ENCODE assay signal across 26 cellular contexts in genomic region chr15:91223902-91224301, GRCh38.
DNase-seq lines count a peak whose midpoint lies in the region; FAIRE-seq and TF ChIP-seq lines count a peak whose summit lies in the region.
"Had no signal": no experiment of that assay in that cellular context is flagged by ENCODE, and none has a peak within 500 bp of the region (broad histone marks: within the 10 kb centered on the region; RNA-seq: fewer than 3 reads in every experiment).

No MANE protein-coding gene starts in this region.

- no peak for TF ChIP-seq CTCF in H1 (IDR thresholded peaks at IDR 0.05; ENCODE audit: control extremely low read depth in 1 of 3, insufficient read depth in 1 of 3, low read depth in 1 of 3, low read length in 3 of 3)
- TF ChIP-seq CTCF in glutamatergic neuron (IDR thresholded peaks at IDR 0.05; ENCODE audit: partially characterized antibody, unreplicated experiment): no peak

- no peak overlapping the region for H2BK120ac ChIP-seq in H1 (replicated peaks; ENCODE audit: low read depth, low read length)

- no peak overlapping the region for H2BK20ac ChIP-seq in H1 (ENCODE audit: low read length)

- DNase-seq in Daoy (ENCODE audit: low read depth) (peak; percentile 15), NCI-H187 treated with DMSO at 0.1 percent for 48 hours (lab: John Stamatoyannopoulos, UW) (peak; percentile 63), NCI-H69 (lab: John Stamatoyannopoulos, UW) (peak; percentile 85), H1 (ENCODE audit: low read depth in 1 of 2, low spot score in 2 of 2) (no peak), KG1 (lab: John Stamatoyannopoulos, UW) (no peak), glutamatergic neuron (no peak), MV-4-11 (lab: John Stamatoyannopoulos, UW) (no peak)
- DNase-seq: activated naive CD4-positive, alpha-beta T cell treated with Interleukin-2 at 50 U/mL for 16 hours; Caco-2; left ventricle myocardium inferior; naive B cell; NCI-H2171 treated with DMSO at 0.1 percent for 48 hours; OCI-M1; Right ventricle myocardium superior; sigmoid colon; stimulated activated CD4-positive, alpha-beta T cell treated with anti-CD3 and anti-CD28 coated beads, Interleukin-4, amount 100 ng/mL, for 24 hours; T-helper 9 cell; upper lobe of right lung had no signal

- H4K20me1 ChIP-seq in H1 (replicated peaks in 1 of 2; ENCODE audit: control insufficient read depth in 1 of 2, insufficient read depth in 2 of 2, low read length in 2 of 2): no peaks in the 10 kb centered on the region
- H4K20me1 ChIP-seq: BLaER1 treated with 17β-estradiol and CSF1 and Interleukin-3, amounts not matched to agents 10 nM and 100 nM had no signal

- no peak overlapping the region for H3K56ac ChIP-seq in H1 (replicated peaks; ENCODE audit: insufficient read length, low read depth, low read length)

- H3K36me3 ChIP-seq in H1 (ENCODE audit: control insufficient read depth in 2 of 4, insufficient read depth in 4 of 4, low read length in 3 of 4): no peaks in the 10 kb centered on the region; a peak in 1 of 8 replicates
- H3K36me3 ChIP-seq: BLaER1 treated with 17β-estradiol and CSF1 and Interleukin-3, amounts not matched to agents 10 nM and 100 nM; left ventricle myocardium inferior; sigmoid colon; upper lobe of right lung had no signal

- no peak overlapping the region for H3K27ac Mint-ChIP-seq in glutamatergic neuron (ENCODE audit: unreplicated experiment)
- H3K27ac Mint-ChIP-seq: brain; mesothelial cell of epicardium; naive B cell; progenitor cell of endocrine pancreas; stimulated activated effector memory CD8-positive, alpha-beta T cell treated with anti-CD3 and anti-CD28 coated beads, Interleukin-12 subunit alpha, Interleukin-12 subunit beta, amount 100 ng/mL, for 72 hours had no signal

- no peak for TF ChIP-seq EP300 in H1 (IDR thresholded peaks at IDR 0.05; ENCODE audit: borderline replicate concordance in 1 of 2, low read depth in 2 of 2, low read length in 2 of 2)

- peak overlapping the region; percentile 54; the same call in 1 of the 2 replicates for H2BK15ac ChIP-seq in H1 (ENCODE audit: low read length)

- FAIRE-seq in H1 (lab: Jason Lieb, UNC): no peak
- FAIRE-seq: endothelial cell of umbilical vein, HepG2 had no signal

- H3K23me2 ChIP-seq in H1 (ENCODE audit: low read depth, low read length): no peaks in the 10 kb centered on the region

- no peak overlapping the region for H3K23ac ChIP-seq in H1 (ENCODE audit: insufficient read length)

- no peak overlapping the region for H3K4me3 Mint-ChIP-seq in glutamatergic neuron (ENCODE audit: unreplicated experiment)
- H3K4me3 Mint-ChIP-seq: brain; mesothelial cell of epicardium; naive B cell; stimulated activated effector memory CD8-positive, alpha-beta T cell treated with anti-CD3 and anti-CD28 coated beads, Interleukin-12 subunit alpha, Interleukin-12 subunit beta, amount 100 ng/mL, for 72 hours had no signal

- H3K27ac ChIP-seq in H1 (ENCODE audit: low read depth, low read length): no peak overlapping the region
- H3K27ac ChIP-seq: BLaER1 treated with 17β-estradiol and CSF1 and Interleukin-3, amounts not matched to agents 10 nM and 100 nM; HL-60; left ventricle myocardium inferior; sigmoid colon; upper lobe of right lung had no signal

- no peaks in the 10 kb centered on the region for H3K36me3 Mint-ChIP-seq in glutamatergic neuron (ENCODE audit: unreplicated experiment)
- H3K36me3 Mint-ChIP-seq: brain; mesothelial cell of epicardium; naive B cell; stimulated activated effector memory CD8-positive, alpha-beta T cell treated with anti-CD3 and anti-CD28 coated beads, Interleukin-12 subunit alpha, Interleukin-12 subunit beta, amount 100 ng/mL, for 72 hours had no signal

- no peaks in the 10 kb centered on the region for H3K79me1 ChIP-seq in H1 (ENCODE audit: low read depth, low read length)

- no peak overlapping the region for H3K4me2 ChIP-seq in H1 (ENCODE audit: insufficient read depth in 1 of 2, low read depth in 2 of 2, low read length in 2 of 2)
- H3K4me2 ChIP-seq: BLaER1 treated with 17β-estradiol and CSF1 and Interleukin-3, amounts not matched to agents 10 nM and 100 nM had no signal

- H3K4me1 ChIP-seq in H1 (replicated peaks in 1 of 4; ENCODE audit: control insufficient read depth in 3 of 4, insufficient read depth in 4 of 4, low read length in 3 of 4): 0 out of 7 replicates have a peak, but pooled peaks cover 0 to 3% (median 0%) of the 10 kb centered on the region in 4 experiments
- H3K4me1 ChIP-seq: Caco-2, upper lobe of right lung had no signal

- no peak overlapping the region for H3K14ac ChIP-seq in H1 (ENCODE audit: insufficient read length)

- no peaks in the 10 kb centered on the region for H3K79me2 ChIP-seq in H1 (ENCODE audit: control insufficient read depth in 1 of 2, insufficient read depth in 2 of 2, low read length in 2 of 2)

- no peak overlapping the region for H3K4ac ChIP-seq in H1 (replicated peaks; ENCODE audit: insufficient read length, low read depth, low read length)

- H3K4me3 ChIP-seq in H1 (ENCODE audit: extremely low read depth in 1 of 4, insufficient read depth in 2 of 4, low read depth in 3 of 4, low read length in 4 of 4): no peak overlapping the region
- H3K4me3 ChIP-seq: BLaER1 treated with 17β-estradiol and CSF1 and Interleukin-3, amounts not matched to agents 10 nM and 100 nM; left ventricle myocardium inferior; sigmoid colon; upper lobe of right lung had no signal

- no peak overlapping the region for H3K9ac ChIP-seq in H1 (replicated peaks in 1 of 4; ENCODE audit: extremely low read depth in 1 of 4, low read depth in 3 of 4, low read length in 3 of 4)
- H3K9ac ChIP-seq: BLaER1 treated with 17β-estradiol and CSF1 and Interleukin-3, amounts not matched to agents 10 nM and 100 nM had no signal

- H4K8ac ChIP-seq in H1 (ENCODE audit: extremely low read depth, insufficient read depth, low read length): no peak overlapping the region; the same call in 1 of the 2 replicates

- POLR2A ChIA-PET in H1 (lab: Charles Lee; ENCODE audit: partially characterized antibody): interaction anchor here (1.0 kb wide), 1 partner anchor 10 kb away, joined by 3 read pairs; no protein-coding TSS in a partner anchor

- H2AK5ac ChIP-seq in H1 (ENCODE audit: low read depth, low read length): no peak overlapping the region

- H4K5ac ChIP-seq in H1 (ENCODE audit: insufficient read length, low read depth, low read length): no peak overlapping the region

- no peak for TF ChIP-seq RAD21 in H1 (IDR thresholded peaks at IDR 0.05 in 1 of 2, conservative IDR thresholded peaks at IDR 0.05 in 1 of 2; ENCODE audit: low read depth in 2 of 2, low read length in 2 of 2)

- 81% methylated on average over 2 of the region's 2 CpGs; no CpG with 5 or more reads in 1 of the 2 experiments for WGBS in H1 (ENCODE audit: extremely low coverage in 1 of 2, insufficient coverage in 1 of 2, insufficient read length in 1 of 2, insufficient replicate concordance in 2 of 2, low coverage in 1 of 2, low lambda C conversion rate in 2 of 2, missing lambda C conversion rate in 1 of 2), 2 experiments

- peaks cover 2% of the 10 kb centered on the region for H3K27me3 Mint-ChIP-seq in glutamatergic neuron (ENCODE audit: unreplicated experiment)

- no peak overlapping the region for H4K91ac ChIP-seq in H1 (replicated peaks; ENCODE audit: insufficient read length, low read length)

- H3K4me1 Mint-ChIP-seq in glutamatergic neuron (ENCODE audit: low read depth, unreplicated experiment): peaks cover 11% of the 10 kb centered on the region
- H3K4me1 Mint-ChIP-seq: brain; mesothelial cell of epicardium; naive B cell; stimulated activated effector memory CD8-positive, alpha-beta T cell treated with anti-CD3 and anti-CD28 coated beads, Interleukin-12 subunit alpha, Interleukin-12 subunit beta, amount 100 ng/mL, for 72 hours had no signal

- CTCF ChIA-PET in H1 (lab: Charles Lee; ENCODE audit: partially characterized antibody): interaction anchor here (0.7 to 9.6 kb wide), 19 partner anchors 9 to 239 kb away, joined by 3 to 145 read pairs (median 6); partner anchors contain the start of gene SV2B

- H2BK5ac ChIP-seq in H1 (ENCODE audit: low read depth, low read length): no peak overlapping the region

- TF ChIP-seq POLR2A in H1 (IDR thresholded peaks at IDR 0.05; ENCODE audit: control extremely low read depth in 1 of 2, low read depth in 2 of 2, low read length in 2 of 2): no peak

- H2BK12ac ChIP-seq in H1 (ENCODE audit: low read depth, low read length): no peak overlapping the region

- no peaks in the 10 kb centered on the region for H3K9me3 Mint-ChIP-seq in glutamatergic neuron (ENCODE audit: unreplicated experiment)
- H3K9me3 Mint-ChIP-seq: mesothelial cell of epicardium; naive B cell; stimulated activated effector memory CD8-positive, alpha-beta T cell treated with anti-CD3 and anti-CD28 coated beads, Interleukin-12 subunit alpha, Interleukin-12 subunit beta, amount 100 ng/mL, for 72 hours had no signal

- no peak overlapping the region for H2AFZ ChIP-seq in H1 (ENCODE audit: low read length)

- H3K9me3 ChIP-seq in H1 (ENCODE audit: insufficient read depth in 2 of 2, low read depth in 1 of 2, low read length in 1 of 2): no peaks in the 10 kb centered on the region
- H3K9me3 ChIP-seq: BLaER1 treated with 17β-estradiol and CSF1 and Interleukin-3, amounts not matched to agents 10 nM and 100 nM; Caco-2; left ventricle myocardium inferior; sigmoid colon; upper lobe of right lung had no signal

- H3K27me3 ChIP-seq in H1 (replicated peaks in 1 of 4; ENCODE audit: control insufficient read depth in 3 of 4, extremely low read depth in 1 of 4, insufficient read depth in 3 of 4, low read length in 3 of 4): no peaks in the 10 kb centered on the region
- H3K27me3 ChIP-seq: BLaER1 treated with 17β-estradiol and CSF1 and Interleukin-3, amounts not matched to agents 10 nM and 100 nM had no signal

- no peak overlapping the region for H3K18ac ChIP-seq in H1 (ENCODE audit: extremely low read depth, low read length)

Comparison
In these comparisons a context has a peak if more than half of its experiments do, and no peak if none do; other contexts are left out.
1. DNase-seq: peak in Daoy (single experiment), NCI-H187 treated with DMSO at 0.1 percent for 48 hours (single experiment) and NCI-H69 (single experiment); none in H1 (0 of 2), KG1 (single experiment), glutamatergic neuron (single experiment) and MV-4-11 (single experiment).